In genomic region chr17:43316522-43317142, GRCh38 we compare ENCODE assay signal across 13 cellular contexts.
A peak's percentile ranks its signal among the peaks of the same experiment; 100 is the strongest.
DNase-seq lines count a peak whose midpoint lies in the region; ATAC-seq, FAIRE-seq and TF ChIP-seq lines count a peak whose summit lies in the region.
"Had no signal": no experiment of that assay in that cellular context is flagged by ENCODE, and none has a peak within 500 bp of the region (broad histone marks: within the 10 kb centered on the region; RNA-seq: fewer than 3 reads in every experiment).

No MANE protein-coding gene starts in this region.

- POLR2A ChIA-PET in HepG2 (lab: Yijun Ruan, JAX) = interaction anchor here (0.7 to 8.7 kb wide), 16 partner anchors 44 to 428 kb away, joined by 3 to 177 read pairs (median 15); partner anchors contain the start of genes BRCA1, NBR1, RPL27 and TMEM106A

- no peak for ATAC-seq in stimulated activated naive CD8-positive, alpha-beta T cell treated with anti-CD3 and anti-CD28 coated beads, Interleukin-15, amount 100 ng/mL, for 72 hours
- no peak for ATAC-seq in stimulated activated naive CD8-positive, alpha-beta T cell treated with anti-CD3 and anti-CD28 coated beads, Interleukin-15, Interleukin-2, amounts not matched to agents 100 U/mL and 50 U/mL, for 24 hours
- ATAC-seq in HepG2 = no peak
- ATAC-seq in GM18498 (IDR thresholded peaks at IDR 0.05; ENCODE audit: unreplicated experiment) = no peak

- H3K9ac ChIP-seq in HepG2 (ENCODE audit: insufficient read depth, low read depth, low read length) (no peak overlapping the region; the same call in 1 of the 2 replicates), kidney (ENCODE audit: low read length in 2 of 2) (no peak overlapping the region)
- H3K9ac ChIP-seq: BLaER1 had no signal

- no peaks in the 10 kb centered on the region for H3K79me2 ChIP-seq in HepG2 (ENCODE audit: insufficient read depth, low read length)

- 80% methylated on average over 19 of the region's 19 CpGs for WGBS in HepG2 (ENCODE audit: low lambda C conversion rate)

- TF ChIP-seq POLR2A in HepG2 (IDR thresholded peaks at IDR 0.05; ENCODE audit: insufficient read depth in 1 of 2, low read depth in 2 of 2, low read length in 2 of 2) (no peak), uterus (IDR thresholded peaks at IDR 0.05) (no peak)

- CTCF ChIA-PET in HepG2 (lab: Yijun Ruan, JAX; ENCODE audit: low intra/inter-chr PET ratio, low total read pairs) = no interaction called here

- H3K36me3 ChIP-seq in HepG2 (replicated peaks in 1 of 2; ENCODE audit: control insufficient read depth in 1 of 2, insufficient read depth in 2 of 2, low read length in 2 of 2) (peaks cover 0 to 3% of the 10 kb centered on the region in 2 experiments; a peak in 1 of 5 replicates), kidney (ENCODE audit: control insufficient read depth in 1 of 2, insufficient read depth in 2 of 2, low read length in 2 of 2) (no peaks in the 10 kb centered on the region), uterus (no peaks in the 10 kb centered on the region)
- H3K36me3 ChIP-seq: left ventricle myocardium inferior, prostate gland, thyroid gland had no signal

- no peaks in the 10 kb centered on the region for H3K27me3 Mint-ChIP-seq in stimulated activated naive CD8-positive, alpha-beta T cell treated with anti-CD3 and anti-CD28 coated beads, Interleukin-15, amount 100 ng/mL, for 72 hours
- H3K27me3 Mint-ChIP-seq in type B pancreatic cell = peaks cover 5% of the 10 kb centered on the region

- BruUV-seq in HepG2 (replicated peaks; lab: Mats Ljungman, UMichigan) = no TSS peak

- intact Hi-C loops in HepG2 (cut with micrococcal nuclease; ENCODE audit: unreplicated experiment) = no loop called here
- intact Hi-C loops in kidney (cut with DNase I) = no loop called here
- intact Hi-C loops in uterus (cut with DNase I; ENCODE audit: low total_unique reads) = no loop called here

- no peak overlapping the region for H2AFZ ChIP-seq in HepG2 (ENCODE audit: low read length)

- no peak overlapping the region for H3K27ac ChIP-seq in HepG2 (ENCODE audit: extremely low read length, insufficient read depth, low read length)
- H3K27ac ChIP-seq in kidney (ENCODE audit: low read depth in 2 of 2, low read length in 2 of 2) = no peak overlapping the region
- peak overlapping the region in 1 of 2 donors; percentile 11 for H3K27ac ChIP-seq in uterus
- H3K27ac ChIP-seq: BLaER1, left ventricle myocardium inferior, prostate gland, thyroid gland had no signal

- peak; percentile 40 to 56 for DNase-seq in stimulated activated naive CD8-positive, alpha-beta T cell treated with anti-CD3 and anti-CD28 coated beads, Interleukin-15, amount 100 ng/mL, for 72 hours
- no peak for DNase-seq in stimulated activated naive CD8-positive, alpha-beta T cell treated with anti-CD3 and anti-CD28 coated beads, Interleukin-15, Interleukin-2, amounts not matched to agents 100 U/mL and 50 U/mL, for 24 hours
- peak; percentile 67 for DNase-seq in activated CD8-positive, alpha-beta memory T cell treated with anti-CD3 and anti-CD28 coated beads, Interleukin-2, amount 50 U/mL, for 48 hours
- DNase-seq in HepG2 (ENCODE audit: low spot score) = no peak
- DNase-seq in type B pancreatic cell (ENCODE audit: extremely low spot score, unreplicated experiment) = no peak
- DNase-seq in kidney = no peak
- DNase-seq in uterus = no peak
- DNase-seq: activated T-cell treated with anti-CD3 and anti-CD28 coated beads, Interleukin-2, amount 50 U/mL, for 1 hour; left ventricle myocardium inferior had no signal

- FAIRE-seq in HepG2 (lab: Jason Lieb, UNC) (no peak), kidney (lab: Jason Lieb, UNC) (no peak)

- H3K4me3 ChIP-seq in HepG2 (replicated peaks in 1 of 3; ENCODE audit: insufficient read depth in 1 of 3, low read depth in 2 of 3, low read length in 3 of 3) (no peak overlapping the region; a peak in 1 of 6 replicates), kidney (ENCODE audit: low read length in 2 of 2) (no peak overlapping the region), uterus (no peak overlapping the region)
- H3K4me3 ChIP-seq: BLaER1, left ventricle myocardium inferior, prostate gland, thyroid gland had no signal

- H3K27ac Mint-ChIP-seq in stimulated activated naive CD8-positive, alpha-beta T cell treated with anti-CD3 and anti-CD28 coated beads, Interleukin-15, amount 100 ng/mL, for 72 hours = no peak overlapping the region
- peak overlapping the region; percentile 70 for H3K27ac Mint-ChIP-seq in type B pancreatic cell

- no peak for TF ChIP-seq RAD21 in HepG2 (CRISPR knock-in tag; IDR thresholded peaks at IDR 0.05)

- H3K4me1 ChIP-seq in HepG2 (ENCODE audit: insufficient read depth, low read length) = peaks cover 20% of the 10 kb centered on the region
- no peaks in the 10 kb centered on the region for H3K4me1 ChIP-seq in kidney (ENCODE audit: control insufficient read depth in 1 of 2, insufficient read depth in 1 of 2, low read depth in 1 of 2, low read length in 2 of 2)
- H3K4me1 ChIP-seq in uterus = no peaks in the 10 kb centered on the region
- H3K4me1 ChIP-seq: BLaER1, left ventricle myocardium inferior, prostate gland, thyroid gland had no signal

- peaks cover 13% of the 10 kb centered on the region for H3K9me3 ChIP-seq in HepG2 (ENCODE audit: low read length)
- H3K9me3 ChIP-seq in kidney (ENCODE audit: control insufficient read depth in 1 of 2, low read length in 2 of 2) = no peaks in the 10 kb centered on the region
- no peaks in the 10 kb centered on the region for H3K9me3 ChIP-seq in uterus
- H3K9me3 ChIP-seq: prostate gland, thyroid gland had no signal

- in situ Hi-C loops in HepG2 (cut with HindIII; ENCODE audit: extremely low pct_ligation_motif_present, low pct_unique_long_range_greater_than_20kb) = no loop called here

- H3K27me3 ChIP-seq in HepG2 (ENCODE audit: control insufficient read depth in 1 of 2, insufficient read depth in 2 of 2, low read length in 2 of 2) (0 out of 5 replicates have a peak, but pooled peaks cover 0 to 2% of the 10 kb centered on the region in 2 experiments), uterus (no peaks in the 10 kb centered on the region)
- H3K27me3 ChIP-seq: BLaER1, thyroid gland had no signal

- no peaks in the 10 kb centered on the region for H3K36me3 Mint-ChIP-seq in type B pancreatic cell

- TF ChIP-seq CTCF in HepG2 (CRISPR knock-in tag; IDR thresholded peaks at IDR 0.05) (no peak), type B pancreatic cell (conservative IDR thresholded peaks at IDR 0.05) (no peak), kidney (IDR thresholded peaks at IDR 0.05; ENCODE audit: borderline replicate concordance, extremely low read depth, insufficient read depth) (no peak), uterus (IDR thresholded peaks at IDR 0.05) (no peak)

- no peak overlapping the region; the same call in 1 of the 2 replicates for H3K4me2 ChIP-seq in HepG2 (ENCODE audit: low read depth, low read length)
- H3K4me2 ChIP-seq: BLaER1 had no signal

- peaks cover 4 to 23% of the 10 kb centered on the region in 2 donors for H3K9me3 Mint-ChIP-seq in stimulated activated naive CD8-positive, alpha-beta T cell treated with anti-CD3 and anti-CD28 coated beads, Interleukin-15, amount 100 ng/mL, for 72 hours
- H3K9me3 Mint-ChIP-seq in type B pancreatic cell = no peaks in the 10 kb centered on the region

- peaks cover 4% of the 10 kb centered on the region for H3K4me1 Mint-ChIP-seq in stimulated activated naive CD8-positive, alpha-beta T cell treated with anti-CD3 and anti-CD28 coated beads, Interleukin-15, amount 100 ng/mL, for 72 hours
- H3K4me1 Mint-ChIP-seq in type B pancreatic cell (ENCODE audit: unreplicated experiment) = peaks cover 4% of the 10 kb centered on the region

- TF ChIP-seq EP300 in HepG2 (IDR thresholded peaks at IDR 0.05; ENCODE audit: low read depth in 2 of 2, low read length in 2 of 2) (no peak), HepG2 (CRISPR knock-in tag; IDR thresholded peaks at IDR 0.05; ENCODE audit: borderline replicate concordance) (no peak)

- H3K4me3 Mint-ChIP-seq in stimulated activated naive CD8-positive, alpha-beta T cell treated with anti-CD3 and anti-CD28 coated beads, Interleukin-15, amount 100 ng/mL, for 72 hours = peak overlapping the region in 1 of 2 donors; percentile 65
- H3K4me3 Mint-ChIP-seq in type B pancreatic cell = no peak overlapping the region

- H4K20me1 ChIP-seq in HepG2 (ENCODE audit: insufficient read depth, low read length) = no peaks in the 10 kb centered on the region
- H4K20me1 ChIP-seq: BLaER1 had no signal

TF ChIP-seq in HepG2, 621 proteins besides CTCF, POLR2A, EP300 and RAD21 (continues in another document):
- TF ChIP-seq, protein P1, sequence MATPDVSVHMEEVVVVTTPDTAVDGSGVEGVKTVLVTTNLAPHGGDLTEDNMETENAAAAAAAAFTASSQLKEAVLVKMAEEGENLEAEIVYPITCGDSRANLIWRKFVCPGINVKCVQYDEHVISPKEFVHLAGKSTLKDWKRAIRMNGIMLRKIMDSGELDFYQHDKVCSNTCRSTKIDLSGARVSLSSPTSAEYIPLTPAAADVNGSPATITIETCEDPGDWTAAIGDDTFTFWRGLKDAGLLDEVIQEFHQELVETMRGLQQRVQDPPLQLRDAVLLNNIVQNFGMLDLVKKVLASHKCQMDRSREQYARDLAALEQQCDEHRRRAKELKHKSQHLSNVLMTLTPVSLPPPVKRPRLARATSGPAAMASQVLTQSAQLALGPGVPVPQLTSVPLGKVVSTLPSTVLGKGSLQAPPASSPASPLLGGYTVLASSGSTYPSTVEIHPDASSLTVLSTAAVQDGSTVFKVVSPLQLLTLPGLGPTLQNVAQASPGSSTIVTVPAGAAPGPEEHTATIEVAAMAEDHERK (CRISPR knock-in tag; IDR thresholded peaks at IDR 0.05; ENCODE audit: low read depth) = no peak
- TF ChIP-seq ZBTB38 (CRISPR knock-in tag; IDR thresholded peaks at IDR 0.05) = peak; percentile 30; the same call in 1 of the 2 replicates
- TF ChIP-seq ZFX (CRISPR knock-in tag; IDR thresholded peaks at IDR 0.05; ENCODE audit: low read depth) = 0 out of 2 replicates have a peak, but pooled peaks have one; percentile 17
- TF ChIP-seq, protein P2, sequence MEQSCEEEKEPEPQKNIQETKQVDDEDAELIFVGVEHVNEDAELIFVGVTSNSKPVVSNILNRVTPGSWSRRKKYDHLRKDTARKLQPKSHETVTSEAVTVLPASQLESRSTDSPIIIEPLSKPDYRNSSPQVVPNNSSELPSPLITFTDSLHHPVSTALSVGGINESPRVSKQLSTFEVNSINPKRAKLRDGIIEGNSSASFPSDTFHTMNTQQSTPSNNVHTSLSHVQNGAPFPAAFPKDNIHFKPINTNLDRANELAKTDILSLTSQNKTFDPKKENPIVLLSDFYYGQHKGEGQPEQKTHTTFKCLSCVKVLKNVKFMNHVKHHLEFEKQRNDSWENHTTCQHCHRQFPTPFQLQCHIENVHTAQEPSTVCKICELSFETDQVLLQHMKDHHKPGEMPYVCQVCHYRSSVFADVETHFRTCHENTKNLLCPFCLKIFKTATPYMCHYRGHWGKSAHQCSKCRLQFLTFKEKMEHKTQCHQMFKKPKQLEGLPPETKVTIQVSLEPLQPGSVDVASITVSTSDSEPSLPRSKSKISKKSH (CRISPR knock-in tag; IDR thresholded peaks at IDR 0.05; ENCODE audit: borderline replicate concordance) = 0 out of 2 replicates have a peak, but pooled peaks have one; percentile 33
- TF ChIP-seq AGO2 (optimal IDR thresholded peaks at IDR 0.05; ENCODE audit: low read depth, low read length) = peak; percentile 40
- TF ChIP-seq NRL (CRISPR knock-in tag; IDR thresholded peaks at IDR 0.05; ENCODE audit: borderline replicate concordance) = 0 out of 2 replicates have a peak, but pooled peaks have one; percentile 16
- no peak for TF ChIP-seq IRX3 (CRISPR knock-in tag; IDR thresholded peaks at IDR 0.05; ENCODE audit: borderline replicate concordance, low read depth)

Comparison
In these comparisons a context has a peak if more than half of its experiments do, and no peak if none do; other contexts are left out.
1. DNase-seq: peak in stimulated activated naive CD8-positive, alpha-beta T cell treated with anti-CD3 and anti-CD28 coated beads, Interleukin-15, amount 100 ng/mL, for 72 hours (2 of 2) and activated CD8-positive, alpha-beta memory T cell treated with anti-CD3 and anti-CD28 coated beads, Interleukin-2, amount 50 U/mL, for 48 hours (single experiment); none in stimulated activated naive CD8-positive, alpha-beta T cell treated with anti-CD3 and anti-CD28 coated beads, Interleukin-15, Interleukin-2, amounts not matched to agents 100 U/mL and 50 U/mL, for 24 hours (single experiment), HepG2 (single experiment), type B pancreatic cell (single experiment), kidney (single experiment) and uterus (0 of 2).